In the genomic region with DNA sequence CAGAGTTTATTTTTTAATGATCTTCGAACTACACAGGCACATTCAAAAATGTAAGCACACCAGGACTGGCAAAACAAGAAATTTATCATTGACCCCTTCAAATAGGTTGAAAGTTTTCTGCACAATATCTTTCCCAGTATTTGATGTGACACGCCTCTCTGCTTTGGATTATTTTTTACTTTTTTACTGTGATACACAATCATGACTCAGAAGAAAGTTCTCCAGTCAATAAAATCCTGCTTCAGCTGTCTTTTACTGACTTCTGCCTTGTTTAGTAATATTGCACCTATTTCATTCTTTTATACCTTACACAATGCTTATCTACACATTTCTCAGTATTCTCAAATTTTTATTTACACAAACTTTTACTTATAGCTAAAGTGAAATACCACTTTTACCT, we compare ENCODE assay signal across 22 cellular contexts.
DNase-seq lines count a peak whose midpoint lies in the region; ATAC-seq, FAIRE-seq and TF ChIP-seq lines count a peak whose summit lies in the region.
"Had no signal": no experiment of that assay in that cellular context is flagged by ENCODE, and none has a peak within 500 bp of the region (broad histone marks: within the 10 kb centered on the region; RNA-seq: fewer than 3 reads in every experiment).

No MANE protein-coding gene starts in this region.

- no peaks in the 10 kb centered on the region for H3F3A ChIP-seq in PC-3 (ENCODE audit: low read length, unreplicated experiment)
- H3F3A ChIP-seq in neural progenitor cell (ENCODE audit: low read depth), result no peaks in the 10 kb centered on the region

- no TSS peak for BruUV-seq in PC-3 (replicated peaks; lab: Mats Ljungman, UMichigan)

- no peaks in the 10 kb centered on the region for H3K36me3 Mint-ChIP-seq in neural progenitor cell
- H3K36me3 Mint-ChIP-seq: CD4-positive, CD25-positive, alpha-beta regulatory T cell; CD8-positive, alpha-beta T cell had no signal

- FAIRE-seq in D721Med (lab: Jason Lieb, UNC), result peak; percentile 41
- FAIRE-seq: A204.1, GM12892, H54 had no signal

- POLR2A ChIA-PET in PC-3 (lab: Charles Lee; ENCODE audit: unreplicated experiment), result no interaction called here
- POLR2A ChIA-PET in GM10248 (lab: Yijun Ruan, JAX), result no interaction called here

- H3K4me3 ChIP-seq in PC-3 (ENCODE audit: low read length), result no peak overlapping the region
- no peak overlapping the region for H3K4me3 ChIP-seq in neural progenitor cell
- H3K4me3 ChIP-seq: BLaER1, HAP-1 had no signal

- no peak overlapping the region for H3K27ac Mint-ChIP-seq in neural progenitor cell
- H3K27ac Mint-ChIP-seq: B cell; CD4-positive, CD25-positive, alpha-beta regulatory T cell; CD8-positive, alpha-beta T cell had no signal

- H3K4me1 Mint-ChIP-seq in neural progenitor cell, result peaks cover 3% of the 10 kb centered on the region
- H3K4me1 Mint-ChIP-seq: B cell; CD4-positive, CD25-positive, alpha-beta regulatory T cell had no signal

- DNase-seq in D721Med (ENCODE audit: insufficient read length, low spot score), result no peak
- peak; percentile 4 for DNase-seq in LHCN-M2 (ENCODE audit: low read depth)
- DNase-seq in PC-3, result peak; percentile 16
- no peak for DNase-seq in neural progenitor cell (ENCODE audit: low spot score)
- DNase-seq in D341Med (ENCODE audit: low spot score), result no peak
- DNase-seq in GM10248 (ENCODE audit: extremely low spot score), result no peak
- DNase-seq in HCEC 1CT, result no peak
- DNase-seq: Caco-2; CD4-positive, CD25-positive, alpha-beta regulatory T cell; CD8-positive, alpha-beta T cell; DMS53; DMS79 treated with DMSO at 0.1 percent for 48 hours; GF-D8; GOT3 had no signal

- H3K9ac ChIP-seq in PC-3 (ENCODE audit: low read length) (no peak overlapping the region), neural progenitor cell (no peak overlapping the region)
- H3K9ac ChIP-seq: BLaER1 had no signal

- CTCF ChIA-PET in PC-3 (lab: Charles Lee), result no interaction called here
- CTCF ChIA-PET in GM10248 (lab: Yijun Ruan, JAX), result no interaction called here

- H3K4me1 ChIP-seq in PC-3 (ENCODE audit: insufficient read depth, low read length) (no peaks in the 10 kb centered on the region), neural progenitor cell (no peaks in the 10 kb centered on the region)
- H3K4me1 ChIP-seq: BLaER1, Caco-2, HAP-1 had no signal

- H3K27ac ChIP-seq in PC-3 (ENCODE audit: low read length), result no peak overlapping the region
- H3K27ac ChIP-seq in neural progenitor cell, result no peak overlapping the region
- H3K27ac ChIP-seq: 22Rv1, BLaER1, C4-2B had no signal

- H3K79me2 ChIP-seq in PC-3 (ENCODE audit: low read length) (no peaks in the 10 kb centered on the region), neural progenitor cell (ENCODE audit: low read depth) (no peaks in the 10 kb centered on the region)

- no peaks in the 10 kb centered on the region for H3K9me3 ChIP-seq in PC-3 (ENCODE audit: low read length)
- H3K9me3 ChIP-seq in neural progenitor cell (ENCODE audit: low read depth), result no peaks in the 10 kb centered on the region
- H3K9me3 ChIP-seq: BLaER1, HAP-1 had no signal

- H3K9me3 Mint-ChIP-seq in neural progenitor cell, result peaks cover 7% of the 10 kb centered on the region

- no peak overlapping the region for H3K4me2 ChIP-seq in PC-3 (ENCODE audit: low read length)
- H3K4me2 ChIP-seq in neural progenitor cell, result no peak overlapping the region
- H3K4me2 ChIP-seq: BLaER1 had no signal

- no peak for TF ChIP-seq CTCF in D721Med (IDR thresholded peaks at IDR 0.05; ENCODE audit: insufficient read depth, missing control alignments)
- no peak for TF ChIP-seq CTCF in PC-3 (conservative IDR thresholded peaks at IDR 0.05; ENCODE audit: low read depth, low read length)
- no peak for TF ChIP-seq CTCF in neural progenitor cell (IDR thresholded peaks at IDR 0.05)
- TF ChIP-seq CTCF in GM10248 (IDR thresholded peaks at IDR 0.05; ENCODE audit: control extremely low read depth, extremely low read depth, low read depth, missing control alignments), result no peak

- H3K27me3 ChIP-seq in PC-3 (ENCODE audit: low read length) (no peaks in the 10 kb centered on the region), neural progenitor cell (no peaks in the 10 kb centered on the region)
- H3K27me3 ChIP-seq: BLaER1 had no signal

- no peaks in the 10 kb centered on the region for H3K9me2 ChIP-seq in PC-3 (replicated peaks; ENCODE audit: low read length)

- no peaks in the 10 kb centered on the region for H3K36me3 ChIP-seq in PC-3 (ENCODE audit: low read depth, low read length)
- H3K36me3 ChIP-seq in neural progenitor cell, result no peaks in the 10 kb centered on the region
- H3K36me3 ChIP-seq: BLaER1, HAP-1 had no signal

- H3K4me3 Mint-ChIP-seq in neural progenitor cell, result no peak overlapping the region
- H3K4me3 Mint-ChIP-seq: B cell; CD4-positive, CD25-positive, alpha-beta regulatory T cell; CD8-positive, alpha-beta T cell had no signal

- peaks cover 2% of the 10 kb centered on the region for H3K27me3 Mint-ChIP-seq in neural progenitor cell (ENCODE audit: insufficient read depth, low read depth)
- H3K27me3 Mint-ChIP-seq: B cell; CD4-positive, CD25-positive, alpha-beta regulatory T cell had no signal

- H2AFZ ChIP-seq in PC-3 (ENCODE audit: low read length) (no peak overlapping the region), neural progenitor cell (replicated peaks) (peak overlapping the region; percentile 37)

- peak; percentile 81 for ATAC-seq in PC-3
- ATAC-seq: CD8-positive, alpha-beta T cell had no signal

- H4K20me1 ChIP-seq in PC-3 (ENCODE audit: low read length) (no peaks in the 10 kb centered on the region), neural progenitor cell (ENCODE audit: low read depth) (no peaks in the 10 kb centered on the region)
- H4K20me1 ChIP-seq: BLaER1 had no signal

- intact Hi-C loops in PC-3 (cut with micrococcal nuclease), result no loop called here

Comparison
In these comparisons a context has a peak if more than half of its experiments do, and no peak if none do; other contexts are left out.
1. DNase-seq: peak in LHCN-M2 (single experiment) and PC-3 (single experiment); none in D721Med (single experiment), neural progenitor cell (single experiment), D341Med (single experiment), GM10248 (single experiment) and HCEC 1CT (single experiment).